ENCODE assay signal across 11 cellular contexts in genomic region chr10:79072994-79073654, GRCh38. TPM values are rescaled to one million over a fixed set of nuclear protein-coding genes. Genes with fewer than 3 reads are reported as not detected.
A peak's percentile ranks its signal among the peaks of the same experiment; 100 is the strongest.
DNase-seq lines count a peak whose midpoint lies in the region; ATAC-seq and TF ChIP-seq lines count a peak whose summit lies in the region.
"Had no signal": no experiment of that assay in that cellular context is flagged by ENCODE, and none has a peak within 500 bp of the region (broad histone marks: within the 10 kb centered on the region; RNA-seq: fewer than 3 reads in every experiment).

No MANE protein-coding gene starts in this region.

- peak overlapping the region; percentile 29 for H3K4me3 ChIP-seq in LNCaP clone FGC (ENCODE audit: low read depth, low read length)
- H3K4me3 ChIP-seq in neural progenitor cell = no peak overlapping the region
- H3K4me3 ChIP-seq in CD4-positive, alpha-beta memory T cell (ENCODE audit: low read length in 2 of 2) = no peak overlapping the region
- H3K4me3 ChIP-seq: testis had no signal

- intact Hi-C loops in CD4-positive, alpha-beta memory T cell (cut with micrococcal nuclease) = no loop called here

- H3K27me3 ChIP-seq in neural progenitor cell = peaks cover 3% of the 10 kb centered on the region
- no peaks in the 10 kb centered on the region for H3K27me3 ChIP-seq in CD4-positive, alpha-beta memory T cell (ENCODE audit: insufficient read depth, low read length)
- H3K27me3 ChIP-seq: testis had no signal

- peaks cover 90% of the 10 kb centered on the region for H3K79me2 ChIP-seq in neural progenitor cell (ENCODE audit: low read depth)

- TF ChIP-seq CTCF in LNCaP clone FGC (IDR thresholded peaks at IDR 0.05; ENCODE audit: control insufficient read depth, extremely low read depth, insufficient read depth) (0 out of 2 replicates have a peak, but pooled peaks have one; percentile 7), endothelial cell (IDR thresholded peaks at IDR 0.05; ENCODE audit: unreplicated experiment) (no peak), neural progenitor cell (IDR thresholded peaks at IDR 0.05) (no peak)

- H3K27ac Mint-ChIP-seq in endothelial cell (ENCODE audit: unreplicated experiment) = peak overlapping the region; percentile 24
- peak overlapping the region; percentile 87 for H3K27ac Mint-ChIP-seq in neural progenitor cell
- H3K27ac Mint-ChIP-seq in CD4-positive, alpha-beta memory T cell = peak overlapping the region in 3 of 7 donors; percentile 72 to 79 (median 74)

- CTCF ChIA-PET in CD4-positive, alpha-beta memory T cell (lab: Charles Lee; ENCODE audit: partially characterized antibody) = no interaction called here

- POLR2A ChIA-PET in CD4-positive, alpha-beta memory T cell (lab: Charles Lee; ENCODE audit: partially characterized antibody) = no interaction called here

- no peaks in the 10 kb centered on the region for H3K9me3 Mint-ChIP-seq in endothelial cell (ENCODE audit: unreplicated experiment)
- H3K9me3 Mint-ChIP-seq in neural progenitor cell = no peaks in the 10 kb centered on the region
- H3K9me3 Mint-ChIP-seq in CD4-positive, alpha-beta memory T cell = no peaks in the 10 kb centered on the region

- no peaks in the 10 kb centered on the region for H3K36me3 ChIP-seq in neural progenitor cell
- no peaks in the 10 kb centered on the region for H3K36me3 ChIP-seq in CD4-positive, alpha-beta memory T cell (ENCODE audit: insufficient read depth, low read length)

- H3K27ac ChIP-seq in neural progenitor cell = no peak overlapping the region
- H3K27ac ChIP-seq in CD4-positive, alpha-beta memory T cell (ENCODE audit: low read depth, low read length) = no peak overlapping the region
- H3K27ac ChIP-seq: testis had no signal

- peak; percentile 30 for DNase-seq in ACHN
- no peak for DNase-seq in LNCaP clone FGC (ENCODE audit: low read depth)
- DNase-seq in endothelial cell (ENCODE audit: low spot score) = no peak
- DNase-seq in neural progenitor cell (ENCODE audit: low spot score) = no peak
- DNase-seq in CD4-positive, alpha-beta memory T cell = no peak
- no peak for DNase-seq in NCI-H128 (lab: John Stamatoyannopoulos, UW; ENCODE audit: unreplicated experiment)
- DNase-seq: activated naive CD4-positive, alpha-beta T cell treated with Interleukin-2 at 50 U/mL for 16 hours; hippocampal formation had no signal

- peaks cover 4% of the 10 kb centered on the region for H3K27me3 Mint-ChIP-seq in endothelial cell (ENCODE audit: unreplicated experiment)
- H3K27me3 Mint-ChIP-seq in neural progenitor cell (ENCODE audit: insufficient read depth, low read depth) = no peaks in the 10 kb centered on the region
- no peaks in the 10 kb centered on the region for H3K27me3 Mint-ChIP-seq in CD4-positive, alpha-beta memory T cell

- H3K4me2 ChIP-seq in neural progenitor cell = no peak overlapping the region

- no peaks in the 10 kb centered on the region for H3K9me3 ChIP-seq in neural progenitor cell (ENCODE audit: low read depth)
- no peaks in the 10 kb centered on the region for H3K9me3 ChIP-seq in CD4-positive, alpha-beta memory T cell (ENCODE audit: control insufficient read depth in 1 of 2, low read length in 2 of 2)
- H3K9me3 ChIP-seq: testis had no signal

- H3K4me1 Mint-ChIP-seq in endothelial cell (ENCODE audit: unreplicated experiment) = peaks cover 39% of the 10 kb centered on the region
- H3K4me1 Mint-ChIP-seq in neural progenitor cell = peaks cover 54% of the 10 kb centered on the region
- H3K4me1 Mint-ChIP-seq in CD4-positive, alpha-beta memory T cell = peaks cover 14 to 62% (median 38%) of the 10 kb centered on the region in 4 donors

- peaks cover 30% of the 10 kb centered on the region for H3F3A ChIP-seq in neural progenitor cell (ENCODE audit: low read depth)

- peak overlapping the region; percentile 42 for H3K4me3 Mint-ChIP-seq in endothelial cell (ENCODE audit: unreplicated experiment)
- peak overlapping the region; percentile 98 for H3K4me3 Mint-ChIP-seq in neural progenitor cell
- peak overlapping the region in 3 of 8 donors; percentile 24 to 76 (median 64) for H3K4me3 Mint-ChIP-seq in CD4-positive, alpha-beta memory T cell

- H3K36me3 Mint-ChIP-seq in endothelial cell (ENCODE audit: low read depth, unreplicated experiment) = no peaks in the 10 kb centered on the region
- H3K36me3 Mint-ChIP-seq in neural progenitor cell = no peaks in the 10 kb centered on the region
- H3K36me3 Mint-ChIP-seq in CD4-positive, alpha-beta memory T cell = peaks cover 0 to 6% of the 10 kb centered on the region in 2 donors

- H3K9ac ChIP-seq in neural progenitor cell = no peak overlapping the region

- ATAC-seq in HG03442 (IDR thresholded peaks at IDR 0.05; ENCODE audit: unreplicated experiment) = no peak
- ATAC-seq in GM18867 (IDR thresholded peaks at IDR 0.05; ENCODE audit: unreplicated experiment) = no peak

- H4K20me1 ChIP-seq in neural progenitor cell (ENCODE audit: low read depth) = peaks cover 85% of the 10 kb centered on the region

- in situ Hi-C loops in ACHN (cut with HindIII; ENCODE audit: low pct_ligation_motif_present, low pct_unique_long_range_greater_than_20kb, low sequenced_read_pairs) = no loop called here

- no peak overlapping the region for H2AFZ ChIP-seq in neural progenitor cell (replicated peaks)

- H3K4me1 ChIP-seq in neural progenitor cell = peaks cover 29% of the 10 kb centered on the region
- H3K4me1 ChIP-seq in CD4-positive, alpha-beta memory T cell (ENCODE audit: insufficient read depth, low read length) = peaks cover 46% of the 10 kb centered on the region

RNA-seq across cellular contexts. Expression of gene ZMIZ1, which starts 4.4 kb away (rescaled TPM):
- total RNA-seq in endothelial cell (ENCODE audit: unreplicated experiment) (102 TPM), neural progenitor cell (ENCODE audit: low replicate concordance) (5.8 and 12.3 TPM in 2 replicates)
- total RNA-seq in CD4-positive, alpha-beta memory T cell = 10 to 100 TPM; 23.1 to 25.4 TPM
- polyA plus RNA-seq in CD4-positive, alpha-beta memory T cell = 1 to 10 TPM in 1 of 2 donors, under 1 TPM in 1; 0.58 to 4.9 TPM
